ENCODE assay signal across 8 cellular contexts in the genomic region with DNA sequence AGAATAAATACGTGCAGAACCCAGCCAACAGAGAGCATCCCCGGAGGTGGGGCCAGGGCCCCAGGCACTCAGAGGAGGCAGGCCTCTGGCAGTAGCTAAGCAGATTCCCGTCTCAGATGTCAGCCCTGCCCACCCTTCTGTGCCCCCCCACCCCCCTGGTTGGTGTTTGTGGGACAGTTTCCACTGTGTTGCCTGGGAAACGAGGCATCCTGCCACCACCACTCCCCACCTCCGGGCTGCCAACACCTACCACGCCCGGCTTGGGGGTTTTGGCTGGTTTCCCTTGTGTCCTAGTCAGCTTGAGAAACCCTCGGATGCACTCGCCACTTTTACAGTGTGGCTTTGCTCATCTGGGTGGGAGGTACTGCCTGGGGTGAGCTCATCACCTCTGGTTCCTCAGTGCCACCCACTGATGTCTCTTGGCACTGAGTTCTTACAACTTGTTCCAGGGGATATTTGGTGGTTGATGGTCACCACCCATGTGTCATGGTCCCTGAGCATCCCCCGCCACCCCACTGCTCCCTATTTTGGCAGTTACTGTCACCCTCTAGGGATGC.
DNase-seq lines count a peak whose midpoint lies in the region; ATAC-seq lines count a peak whose summit lies in the region.

No MANE protein-coding gene starts in this region.

- DNase-seq in T-helper 1 cell: peak; percentile 69 to 91 (median 78)
- DNase-seq in adipocyte (ENCODE audit: low read depth): peak; percentile 79
- no peak for DNase-seq in left colon
- peak; percentile 91 for DNase-seq in stimulated activated CD8-positive, alpha-beta memory T cell treated with anti-CD3 and anti-CD28 coated beads, Interleukin-4, amount 100 ng/mL, for 48 hours
- DNase-seq in NCI-H187 (lab: John Stamatoyannopoulos, UW): no peak

- H3K27me3 ChIP-seq in adipocyte (replicated peaks; ENCODE audit: control insufficient read depth, insufficient read depth, low read length): no peaks in the 10 kb centered on the region

- H3K9ac ChIP-seq in adipocyte (ENCODE audit: low read length): no peak overlapping the region

- ATAC-seq in HG03175 (IDR thresholded peaks at IDR 0.05; ENCODE audit: unreplicated experiment) (peak; percentile 43), left colon (peak; percentile 22), HG03025 (IDR thresholded peaks at IDR 0.05; ENCODE audit: low FRiP score, unreplicated experiment) (no peak), HG03045 (IDR thresholded peaks at IDR 0.05; ENCODE audit: unreplicated experiment) (no peak)

- intact Hi-C loops in left colon (cut with DNase I, micrococcal nuclease): no loop called here

- H3K4me1 ChIP-seq in adipocyte (ENCODE audit: control insufficient read depth, insufficient read depth, low read length): peaks cover 10% of the 10 kb centered on the region

- H3K4me3 ChIP-seq in adipocyte (ENCODE audit: low read length): no peak overlapping the region

- no peaks in the 10 kb centered on the region for H3K36me3 ChIP-seq in adipocyte (ENCODE audit: control insufficient read depth, insufficient read depth, low read length, severe bottlenecking)

- H3K9me3 ChIP-seq in adipocyte (ENCODE audit: control insufficient read depth, low read length): no peaks in the 10 kb centered on the region

Comparison
In these comparisons a context has a peak if more than half of its experiments do, and no peak if none do; other contexts are left out.
1. ATAC-seq: peak in HG03175 (single experiment) and left colon (single experiment); none in HG03025 (single experiment) and HG03045 (single experiment).
2. DNase-seq: peak in T-helper 1 cell (5 of 5), adipocyte (single experiment) and stimulated activated CD8-positive, alpha-beta memory T cell treated with anti-CD3 and anti-CD28 coated beads, Interleukin-4, amount 100 ng/mL, for 48 hours (single experiment); none in left colon (0 of 2) and NCI-H187 (0 of 2).